In genomic region chr11:126185200-126186030, GRCh38 we compare ENCODE assay signal across 1 cellular context.
A peak's percentile ranks its signal among the peaks of the same experiment; 100 is the strongest.
TF ChIP-seq lines count a peak whose summit lies in the region.

No MANE protein-coding gene starts in this region.

TF ChIP-seq in HepG2, 621 proteins besides CTCF, POLR2A, EP300 and RAD21 (continued from another document):
- no peak for TF ChIP-seq ZBTB4 (CRISPR knock-in tag; IDR thresholded peaks at IDR 0.05; ENCODE audit: borderline replicate concordance)
- 0 out of 2 replicates have a peak, but pooled peaks have one; percentile 53 for TF ChIP-seq NCOA1 (CRISPR knock-in tag; IDR thresholded peaks at IDR 0.05)
- no peak for TF ChIP-seq ZNF160 (CRISPR knock-in tag; IDR thresholded peaks at IDR 0.05)
- TF ChIP-seq ZNF367 (CRISPR knock-in tag; IDR thresholded peaks at IDR 0.05; ENCODE audit: borderline replicate concordance), result no peak
- peak; percentile 68 for TF ChIP-seq PAXIP1 (CRISPR knock-in tag; conservative IDR thresholded peaks at IDR 0.05)
- no peak for TF ChIP-seq CBX2 (IDR thresholded peaks at IDR 0.05; ENCODE audit: low read depth, low read length)
- TF ChIP-seq CBX2 (CRISPR knock-in tag; IDR thresholded peaks at IDR 0.05; ENCODE audit: low read depth), result no peak
- TF ChIP-seq JUNB (CRISPR knock-in tag; IDR thresholded peaks at IDR 0.05; ENCODE audit: borderline replicate concordance), result no peak
- TF ChIP-seq ZNF574 (CRISPR knock-in tag; IDR thresholded peaks at IDR 0.05), result no peak
- peak; percentile 21 for TF ChIP-seq HNRNPLL (IDR thresholded peaks at IDR 0.05; ENCODE audit: low read depth, low read length, poor library complexity, severe bottlenecking)
- no peak for TF ChIP-seq ATF7 (IDR thresholded peaks at IDR 0.05)
- TF ChIP-seq ATF7 (CRISPR knock-in tag; IDR thresholded peaks at IDR 0.05), result no peak
- no peak for TF ChIP-seq ZBTB2 (CRISPR knock-in tag; IDR thresholded peaks at IDR 0.05; ENCODE audit: low read depth)
- TF ChIP-seq ZNF780A (CRISPR knock-in tag; IDR thresholded peaks at IDR 0.05), result no peak
- TF ChIP-seq ZBTB46 (CRISPR knock-in tag; IDR thresholded peaks at IDR 0.05; ENCODE audit: borderline replicate concordance), result no peak
- no peak for TF ChIP-seq SETDB1 (CRISPR knock-in tag; IDR thresholded peaks at IDR 0.05; ENCODE audit: borderline replicate concordance)
- no peak for TF ChIP-seq ATM (IDR thresholded peaks at IDR 0.05; ENCODE audit: borderline replicate concordance)
- TF ChIP-seq ASH2L (IDR thresholded peaks at IDR 0.05; ENCODE audit: insufficient read length, low read depth, low read length), result no peak
- TF ChIP-seq POLR2AphosphoS5 (IDR thresholded peaks at IDR 0.05; ENCODE audit: low read depth, low read length), result peak; percentile 17; the same call in 1 of the 2 replicates
- TF ChIP-seq HNRNPH1 (optimal IDR thresholded peaks at IDR 0.05; ENCODE audit: low read depth, low read length), result no peak
- no peak for TF ChIP-seq ZNF292 (CRISPR knock-in tag; IDR thresholded peaks at IDR 0.05; ENCODE audit: borderline replicate concordance, low read depth)
- TF ChIP-seq CREBL2 (CRISPR knock-in tag; IDR thresholded peaks at IDR 0.05; ENCODE audit: borderline replicate concordance), result no peak
- 0 out of 2 replicates have a peak, but pooled peaks have one; percentile 8 for TF ChIP-seq MXD1 (CRISPR knock-in tag; IDR thresholded peaks at IDR 0.05)
- no peak for TF ChIP-seq ZFP36L1 (CRISPR knock-in tag; IDR thresholded peaks at IDR 0.05)
- 0 out of 2 replicates have a peak, but pooled peaks have one; percentile 53 for TF ChIP-seq DNMT1 (CRISPR knock-in tag; IDR thresholded peaks at IDR 0.05)
- no peak for TF ChIP-seq SRSF4 (IDR thresholded peaks at IDR 0.05; ENCODE audit: low read depth, low read length, poor library complexity, severe bottlenecking)
- TF ChIP-seq MTF1 (CRISPR knock-in tag; IDR thresholded peaks at IDR 0.05), result no peak
- no peak for TF ChIP-seq MATR3 (CRISPR knock-in tag; IDR thresholded peaks at IDR 0.05)
- TF ChIP-seq HES4 (CRISPR knock-in tag; IDR thresholded peaks at IDR 0.05; ENCODE audit: borderline replicate concordance), result no peak
- TF ChIP-seq ATRX (CRISPR knock-in tag; IDR thresholded peaks at IDR 0.05; ENCODE audit: borderline replicate concordance), result no peak
- no peak for TF ChIP-seq POGZ (CRISPR knock-in tag; IDR thresholded peaks at IDR 0.05)
- TF ChIP-seq CBX1 (IDR thresholded peaks at IDR 0.05; ENCODE audit: low read depth), result no peak
- TF ChIP-seq ZNF383 (CRISPR knock-in tag; IDR thresholded peaks at IDR 0.05; ENCODE audit: borderline replicate concordance), result no peak
- no peak for TF ChIP-seq U2AF1 (optimal IDR thresholded peaks at IDR 0.05; ENCODE audit: low read depth, low read length)
